Comparison of ENCODE assay signal across 8 cellular contexts in genomic region chr2:196601430-196602306, GRCh38. TPM values are rescaled to one million over a fixed set of nuclear protein-coding genes. Genes with fewer than 3 reads are reported as not detected.
DNase-seq lines count a peak whose midpoint lies in the region; TF ChIP-seq lines count a peak whose summit lies in the region.

No MANE protein-coding gene starts in this region.

- H3K36me3 ChIP-seq in H7 (replicated peaks; ENCODE audit: control insufficient read depth, insufficient read depth, low read length) (no peaks in the 10 kb centered on the region), skeletal muscle satellite cell (ENCODE audit: insufficient read depth, low read length) (no peaks in the 10 kb centered on the region)

- peak overlapping the region; percentile 80 for H3K27ac ChIP-seq in RWPE1

- in situ Hi-C loops in GM13977 (cut with MboI; ENCODE audit: low pct_unique_long_range_greater_than_20kb, low sequenced_read_pairs, unreplicated experiment), result no loop called here

- H3K9ac ChIP-seq in skeletal muscle satellite cell (ENCODE audit: low read depth, low read length), result peak overlapping the region; percentile 64

- H3K27me3 ChIP-seq in H7 (ENCODE audit: control insufficient read depth, insufficient read depth, low read length) (no peaks in the 10 kb centered on the region), skeletal muscle satellite cell (ENCODE audit: control insufficient read depth, insufficient read depth, low read length) (no peaks in the 10 kb centered on the region)

- peaks cover 17% of the 10 kb centered on the region for H3K4me1 ChIP-seq in skeletal muscle satellite cell (ENCODE audit: control insufficient read depth, insufficient read depth, low read length)

- CTCF ChIA-PET in RWPE1 (lab: Yijun Ruan, JAX), result interaction anchor here (0.5 to 0.6 kb wide), 2 partner anchors 161 to 473 kb away, joined by 3 to 5 read pairs; no protein-coding TSS in a partner anchor

- peak overlapping the region; percentile 34 for H3K4me2 ChIP-seq in skeletal muscle satellite cell (ENCODE audit: low read length)

- H3K9me3 ChIP-seq in skeletal muscle satellite cell (replicated peaks; ENCODE audit: low read length), result no peaks in the 10 kb centered on the region

- H3K4me3 ChIP-seq in H7 (ENCODE audit: insufficient read depth, low read depth, low read length) (no peak overlapping the region), foreskin fibroblast (ENCODE audit: low read depth in 1 of 2, low read length in 2 of 2) (no peak overlapping the region), skeletal muscle satellite cell (ENCODE audit: low read length) (no peak overlapping the region)

- POLR2A ChIA-PET in RWPE1 (lab: Yijun Ruan, JAX; ENCODE audit: low non-redundant PET), result interaction anchor here (0.7 kb wide), 1 partner anchor 37 kb away, joined by 3 read pairs; the partner anchor contains the start of gene CCDC150

- no peak for TF ChIP-seq CTCF in RWPE1 (conservative IDR thresholded peaks at IDR 0.05; ENCODE audit: low read depth)
- TF ChIP-seq CTCF in foreskin fibroblast (IDR thresholded peaks at IDR 0.05; ENCODE audit: low read depth, low read length), result no peak
- no peak for TF ChIP-seq CTCF in GM13977 (IDR thresholded peaks at IDR 0.05; ENCODE audit: extremely low read depth, insufficient read depth, missing control alignments)

- DNase-seq in H7 (peak; percentile 15), RWPE1 (ENCODE audit: low spot score) (peak; percentile 84), foreskin fibroblast (peak; percentile 91 to 92), NOMO-1 treated with dmso at 0.1 percent for 144 hours (lab: John Stamatoyannopoulos, UW; ENCODE audit: unreplicated experiment) (no peak), GM13977 (ENCODE audit: low spot score) (no peak)
- DNase-seq in activated CD4-positive, alpha-beta T cell treated with anti-CD3 and anti-CD28 coated beads, Interleukin-2, amount 50 U/mL, for 4 hours, result no peak
- DNase-seq in stimulated activated CD4-positive, alpha-beta T cell treated with anti-CD3 and anti-CD28 coated beads, Interleukin-4, amount 100 ng/mL, for 4 hours, result no peak

RNA-seq across cellular contexts. Expression of gene HECW2, which starts 8.3 kb away (rescaled TPM):
- 2.1 and 2.2 TPM in 2 replicates for total RNA-seq in H7 (2014; rRNA removed; shearing (Covaris generic))
- 1.0 and 1.7 TPM in 2 replicates for total RNA-seq in skeletal muscle satellite cell (2012; rRNA removed)

RNA-seq across cellular contexts. Expression of gene CCDC150, which starts 37.8 kb away (rescaled TPM):
- total RNA-seq in H7 (2014; rRNA removed; shearing (Covaris generic)), result 18.4 and 27.7 TPM in 2 replicates
- 5.3 and 6.6 TPM in 2 replicates for total RNA-seq in skeletal muscle satellite cell (2012; rRNA removed)

Comparison
In these comparisons a context has a peak if more than half of its experiments do, and no peak if none do; other contexts are left out.
1. DNase-seq: peak in H7 (single experiment), RWPE1 (single experiment) and foreskin fibroblast (2 of 2); none in activated CD4-positive, alpha-beta T cell treated with anti-CD3 and anti-CD28 coated beads, Interleukin-2, amount 50 U/mL, for 4 hours (0 of 2), NOMO-1 treated with dmso at 0.1 percent for 144 hours (single experiment), GM13977 (single experiment) and stimulated activated CD4-positive, alpha-beta T cell treated with anti-CD3 and anti-CD28 coated beads, Interleukin-4, amount 100 ng/mL, for 4 hours (0 of 2).